8 cellular contexts compared by ENCODE assay signal in genomic region chr1:150293433-150294253, GRCh38. TPM values are rescaled to one million over a fixed set of nuclear protein-coding genes. Genes with fewer than 3 reads are reported as not detected.
DNase-seq lines count a peak whose midpoint lies in the region; ATAC-seq and TF ChIP-seq lines count a peak whose summit lies in the region.

Gene MRPS21, plus strand, starts transcription at chr1:150293861. Its CDS starts 506 bp downstream, at chr1:150294367.

- peak; percentile 51 to 74 for TF ChIP-seq POLR2A in Peyer's patch (IDR thresholded peaks at IDR 0.05)

- H3K4me1 Mint-ChIP-seq in activated T-cell treated with anti-CD3 and anti-CD28 coated beads, Interleukin-2, amount 50 U/mL, for 4 hours (ENCODE audit: low read depth) = peaks cover 28% of the 10 kb centered on the region

- TF ChIP-seq CTCF in Peyer's patch (IDR thresholded peaks at IDR 0.05) = peak in 1 of 6 experiments; percentile 6

- ATAC-seq in GM21786 (IDR thresholded peaks at IDR 0.05; ENCODE audit: unreplicated experiment) (peak; percentile 97), esophagus mucosa (peak; percentile 97)
- ATAC-seq in activated T-cell treated with anti-CD3 and anti-CD28 coated beads, Interleukin-2, amount 50 U/mL, for 4 hours = peak; percentile 100

- H3K4me3 ChIP-seq in Peyer's patch (peak within 1 kb of the TSS; percentile 42 to 90 (median 78)), muscle layer of colon (ENCODE audit: low read depth in 1 of 2, low read length in 2 of 2) (peak within 1 kb of the TSS; percentile 53 to 71)

- H3K27me3 ChIP-seq in Peyer's patch (no peaks in the 10 kb centered on the region), muscle layer of colon (ENCODE audit: control insufficient read depth in 1 of 2, insufficient read depth in 2 of 2, low read length in 2 of 2) (no peaks in the 10 kb centered on the region)

- no peaks in the 10 kb centered on the region for H3K9me3 Mint-ChIP-seq in activated T-cell treated with anti-CD3 and anti-CD28 coated beads, Interleukin-2, amount 50 U/mL, for 4 hours

- H3K9me3 ChIP-seq in KOPT-K1 (ENCODE audit: insufficient read depth, low read length, poor library complexity, severe bottlenecking) (no peaks in the 10 kb centered on the region), Peyer's patch (no peaks in the 10 kb centered on the region), muscle layer of colon (ENCODE audit: low read length) (no peaks in the 10 kb centered on the region)

- peaks cover 15% of the 10 kb centered on the region for H3K36me3 Mint-ChIP-seq in activated T-cell treated with anti-CD3 and anti-CD28 coated beads, Interleukin-2, amount 50 U/mL, for 4 hours (ENCODE audit: insufficient read depth)

- H3K4me1 ChIP-seq in Peyer's patch = peaks cover 0 to 11% (median 3%) of the 10 kb centered on the region in 4 donors
- H3K4me1 ChIP-seq in muscle layer of colon (ENCODE audit: insufficient read depth, low read length) = peaks cover 11% of the 10 kb centered on the region

- H3K27ac ChIP-seq in KOPT-K1 (ENCODE audit: low read depth, low read length, poor library complexity, severe bottlenecking) (peak within 1 kb of the TSS; percentile 65), Peyer's patch (peak within 1 kb of the TSS; percentile 62 to 83 (median 78)), muscle layer of colon (ENCODE audit: low read depth, low read length) (peak within 1 kb of the TSS; percentile 36)

- no peaks in the 10 kb centered on the region for H3K27me3 Mint-ChIP-seq in activated T-cell treated with anti-CD3 and anti-CD28 coated beads, Interleukin-2, amount 50 U/mL, for 4 hours (ENCODE audit: low read depth)

- H3K9ac ChIP-seq in muscle layer of colon (ENCODE audit: low read length) = peak within 1 kb of the TSS; percentile 53

- peak within 1 kb of the TSS; percentile 95 for H3K4me3 Mint-ChIP-seq in activated T-cell treated with anti-CD3 and anti-CD28 coated beads, Interleukin-2, amount 50 U/mL, for 4 hours

- DNase-seq in DMS53 treated with DMSO at 0.1 percent for 48 hours (lab: John Stamatoyannopoulos, UW; ENCODE audit: unreplicated experiment) = peak; percentile 82
- DNase-seq in Peyer's patch = peak; percentile 86 to 95 (median 87)
- DNase-seq in activated T-cell treated with anti-CD3 and anti-CD28 coated beads, Interleukin-2, amount 50 U/mL, for 4 hours = peak; percentile 78
- DNase-seq in stimulated activated CD8-positive, alpha-beta memory T cell treated with anti-CD3 and anti-CD28 coated beads, Interleukin-7, amount 100 ng/mL, for 24 hours (ENCODE audit: low read depth) = peak; percentile 79

- peaks cover 6% of the 10 kb centered on the region; the same call in 1 of the 2 replicates for H3K36me3 ChIP-seq in KOPT-K1 (ENCODE audit: insufficient read depth, low read length)
- H3K36me3 ChIP-seq in Peyer's patch = peaks cover 0 to 20% (median 0%) of the 10 kb centered on the region in 3 donors
- H3K36me3 ChIP-seq in muscle layer of colon (ENCODE audit: insufficient read depth, low read length) = peaks cover 21% of the 10 kb centered on the region

RNA-seq across cellular contexts. Expression of gene MRPS21, which starts in this region (rescaled TPM):
- 10 to 100 TPM; 21.9 to 46.2 (median 32.5) TPM for total RNA-seq in Peyer's patch
- total RNA-seq in activated T-cell treated with anti-CD3 and anti-CD28 coated beads, Interleukin-2, amount 50 U/mL, for 4 hours = 10 to 100 TPM; 76.1 to 80.5 (median 79.4) TPM
- total RNA-seq in esophagus mucosa = 64.9 TPM

Comparison
In these comparisons a context has a peak if more than half of its experiments do, and no peak if none do; other contexts are left out.
1. Peak in every context shown above with its lines: DNase-seq, ATAC-seq, H3K4me3 ChIP-seq and H3K27ac ChIP-seq.